Comparison of ENCODE assay signal across 8 cellular contexts in genomic region chr22:42856179-42856864, GRCh38. TPM values are rescaled to one million over a fixed set of nuclear protein-coding genes. Genes with fewer than 3 reads are reported as not detected.
DNase-seq lines count a peak whose midpoint lies in the region; ATAC-seq and TF ChIP-seq lines count a peak whose summit lies in the region.

No MANE protein-coding gene starts in this region.

- H3K9ac ChIP-seq in HUES64 (ENCODE audit: low read depth, low read length) = peak overlapping the region; percentile 64

- DNase-seq in AG10803 (ENCODE audit: low read depth) (peak; percentile 37), dermis blood vessel endothelial cell (peak; percentile 53), GF-D8 (lab: John Stamatoyannopoulos, UW) (no peak)
- peak; percentile 27 to 28 for DNase-seq in activated CD4-positive, alpha-beta T cell treated with anti-CD3 and anti-CD28 coated beads for 24 hours (ENCODE audit: low read depth in 2 of 2)
- DNase-seq in stimulated activated CD8-positive, alpha-beta memory T cell treated with anti-CD3 and anti-CD28 coated beads, Interleukin-2, amount 100 ng/mL, for 48 hours (ENCODE audit: low read depth in 2 of 2) = peak; percentile 30 to 40

- peak; percentile 18 for ATAC-seq in GM19397 (IDR thresholded peaks at IDR 0.05; ENCODE audit: unreplicated experiment)

- no peaks in the 10 kb centered on the region for H3K4me1 ChIP-seq in HUES64 (ENCODE audit: insufficient read depth, low read length)
- no peaks in the 10 kb centered on the region for H3K4me1 ChIP-seq in mesodermal cell (ENCODE audit: control insufficient read depth, insufficient read depth, low read length, poor library complexity, severe bottlenecking)

- H3K4me3 ChIP-seq in AG10803 (ENCODE audit: low read length) (peak overlapping the region; percentile 95), HUES64 (ENCODE audit: low read length) (peak overlapping the region; percentile 81), mesodermal cell (ENCODE audit: extremely low read depth, insufficient read depth, low read length, poor library complexity, severe bottlenecking) (peak overlapping the region; percentile 89)

- WGBS in HUES64 = 2% methylated on average over 43 of the region's 44 CpGs
- WGBS in mesodermal cell (ENCODE audit: insufficient coverage in 2 of 2), 2 experiments = 1 to 3% methylated on average over 28 to 31 of the region's 44 CpGs

- H3K36me3 ChIP-seq in HUES64 (ENCODE audit: insufficient read depth, low read length) (no peaks in the 10 kb centered on the region), mesodermal cell (ENCODE audit: control insufficient read depth, insufficient read depth, low read length) (peaks cover 6% of the 10 kb centered on the region)

- H3K9me3 ChIP-seq in HUES64 (ENCODE audit: insufficient read depth, low read depth, low read length) = peaks cover 3% of the 10 kb centered on the region; the same call in 1 of the 2 replicates
- H3K9me3 ChIP-seq in mesodermal cell (ENCODE audit: control insufficient read depth, low read length) = no peaks in the 10 kb centered on the region

- H3K27me3 ChIP-seq in HUES64 (ENCODE audit: insufficient read depth, low read length) = peaks cover 28% of the 10 kb centered on the region

- TF ChIP-seq CTCF in AG10803 (conservative IDR thresholded peaks at IDR 0.05; ENCODE audit: low read length) = no peak

- H3K27ac ChIP-seq in HUES64 (ENCODE audit: low read depth, low read length) (no peak overlapping the region; the same call in 1 of the 2 replicates), mesodermal cell (ENCODE audit: low read depth, low read length, severe bottlenecking) (peak overlapping the region; percentile 95)

RNA-seq across cellular contexts. Expression of gene ARFGAP3, which starts 0.8 kb away (rescaled TPM):
- 10.7 TPM for polyA plus RNA-seq in HUES64 (2013, experiment 1 of 2)
- polyA plus RNA-seq in HUES64 (2013, experiment 2 of 2) = 16.4 TPM
- 67.5 and 74.2 TPM in 2 replicates for total RNA-seq in dermis blood vessel endothelial cell
- 43.3 TPM for polyA plus RNA-seq in mesodermal cell (2013, experiment 1 of 2)
- polyA plus RNA-seq in mesodermal cell (2013, experiment 2 of 2) = 50.2 TPM
